Comparison of ENCODE assay signal across 17 cellular contexts in the genomic region with DNA sequence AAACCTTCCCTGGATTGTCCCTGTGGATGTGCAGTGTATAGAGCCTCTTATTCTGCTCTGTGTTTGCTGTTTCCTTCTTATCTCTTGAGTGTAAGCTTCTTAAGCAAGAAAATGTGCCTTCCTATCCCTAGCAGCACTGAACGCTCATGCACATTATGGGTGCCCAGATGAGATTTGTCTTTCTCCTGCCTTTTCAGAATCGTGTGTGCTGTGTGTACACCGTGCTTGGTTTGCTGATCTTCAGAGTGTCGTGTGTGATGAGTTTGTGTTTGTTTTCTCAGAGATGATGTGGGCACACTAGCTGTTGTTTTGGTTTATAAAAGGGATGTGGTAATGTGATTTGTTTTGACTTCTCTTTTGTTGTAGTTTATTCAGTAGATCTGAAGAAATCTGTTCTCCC. TPM values are rescaled to one million over a fixed set of nuclear protein-coding genes. Genes with fewer than 3 reads are reported as not detected.
DNase-seq lines count a peak whose midpoint lies in the region; ATAC-seq, FAIRE-seq and TF ChIP-seq lines count a peak whose summit lies in the region.
"Had no signal": no experiment of that assay in that cellular context is flagged by ENCODE, and none has a peak within 500 bp of the region (broad histone marks: within the 10 kb centered on the region; RNA-seq: fewer than 3 reads in every experiment).

No MANE protein-coding gene starts in this region.

- no peaks in the 10 kb centered on the region for H3K9me3 Mint-ChIP-seq in CD4-positive, alpha-beta T cell
- no peaks in the 10 kb centered on the region for H3K9me3 Mint-ChIP-seq in neural crest cell

- no peak overlapping the region for H3K27ac ChIP-seq in CD4-positive, alpha-beta T cell (ENCODE audit: low read depth, low read length)
- H3K27ac ChIP-seq in aorta (ENCODE audit: low read depth in 1 of 2, low read length in 2 of 2), result no peak overlapping the region
- H3K27ac ChIP-seq: BLaER1, epithelial cell of prostate, SJSA1 had no signal

- WGBS in aorta, 2 donors, result 84 to 85% methylated on average over 4 of the region's 4 CpGs

- no peaks in the 10 kb centered on the region for H3K36me3 Mint-ChIP-seq in CD4-positive, alpha-beta T cell (ENCODE audit: low read depth)
- H3K36me3 Mint-ChIP-seq in neural crest cell (ENCODE audit: low read depth), result no peaks in the 10 kb centered on the region

- H3K4me3 ChIP-seq in bronchial epithelial cell (ENCODE audit: low read depth, low read length) (no peak overlapping the region), aorta (ENCODE audit: low read length in 2 of 2) (no peak overlapping the region)
- H3K4me3 ChIP-seq: BLaER1, SJSA1 had no signal

- peak; percentile 96 for FAIRE-seq in bronchial epithelial cell (lab: Jason Lieb, UNC)
- FAIRE-seq: urothelium cell line had no signal

- peak overlapping the region; percentile 69 for H3K27ac Mint-ChIP-seq in CD4-positive, alpha-beta T cell
- H3K27ac Mint-ChIP-seq in neural crest cell (ENCODE audit: unreplicated experiment), result peak overlapping the region; percentile 87

- intact Hi-C loops in CD4-positive, alpha-beta T cell (cut with DNase I, micrococcal nuclease), result no loop called here
- intact Hi-C loops in aorta (cut with DNase I), result no loop called here

- peak; percentile 87 for ATAC-seq in CD4-positive, alpha-beta T cell (ENCODE audit: poor library complexity)
- ATAC-seq in aorta (ENCODE audit: low FRiP score) (no peak), GM18498 (IDR thresholded peaks at IDR 0.05; ENCODE audit: unreplicated experiment) (no peak)

- no peaks in the 10 kb centered on the region for H3K27me3 Mint-ChIP-seq in CD4-positive, alpha-beta T cell
- no peaks in the 10 kb centered on the region for H3K27me3 Mint-ChIP-seq in neural crest cell (ENCODE audit: low read depth)

- TF ChIP-seq CTCF in CD4-positive, alpha-beta T cell (IDR thresholded peaks at IDR 0.05), result no peak
- TF ChIP-seq CTCF in bronchial epithelial cell (IDR thresholded peaks at IDR 0.05; ENCODE audit: insufficient read depth, low read length, severe bottlenecking) (no peak), neural crest cell (conservative IDR thresholded peaks at IDR 0.05) (no peak)

- DNase-seq in CD4-positive, alpha-beta T cell, result no peak
- peak; percentile 47 for DNase-seq in NCI-H82 treated with DMSO at 0.1 percent for 48 hours (lab: John Stamatoyannopoulos, UW; ENCODE audit: unreplicated experiment)
- DNase-seq in bronchial epithelial cell (ENCODE audit: low read depth), result no peak
- DNase-seq in neural crest cell (ENCODE audit: low read depth, low spot score), result no peak
- DNase-seq in aorta, result no peak
- no peak for DNase-seq in dermis blood vessel endothelial cell
- DNase-seq in NCI-H1105 (lab: John Stamatoyannopoulos, UW), result no peak
- DNase-seq: central memory CD4-positive, alpha-beta T cell; EL; NCI-H2171 had no signal

- H3K4me3 Mint-ChIP-seq in CD4-positive, alpha-beta T cell, result peak overlapping the region; percentile 64
- H3K4me3 Mint-ChIP-seq in neural crest cell, result no peak overlapping the region

- CTCF ChIA-PET in CD4-positive, alpha-beta T cell (lab: Charles Lee), result interaction anchor here (1.1 kb wide), 1 partner anchor 15 kb away, joined by 3 read pairs; no protein-coding TSS in a partner anchor

- H3K9me3 ChIP-seq in CD4-positive, alpha-beta T cell (ENCODE audit: control insufficient read depth, low read length), result no peaks in the 10 kb centered on the region
- H3K9me3 ChIP-seq in aorta (ENCODE audit: control insufficient read depth, low read length), result peaks cover 1% of the 10 kb centered on the region
- H3K9me3 ChIP-seq: BLaER1, SJSA1 had no signal

- H3K4me1 Mint-ChIP-seq in CD4-positive, alpha-beta T cell (ENCODE audit: low read depth), result peaks cover 31% of the 10 kb centered on the region
- H3K4me1 Mint-ChIP-seq in neural crest cell, result peaks cover 4% of the 10 kb centered on the region

- no peaks in the 10 kb centered on the region for H3K4me1 ChIP-seq in aorta (ENCODE audit: control insufficient read depth in 1 of 2, insufficient read depth in 2 of 2, low read length in 2 of 2)
- H3K4me1 ChIP-seq: SJSA1 had no signal

- no peaks in the 10 kb centered on the region for H3K27me3 ChIP-seq in CD4-positive, alpha-beta T cell (ENCODE audit: control insufficient read depth, insufficient read depth, low read length)
- peaks cover 1% of the 10 kb centered on the region for H3K27me3 ChIP-seq in bronchial epithelial cell (ENCODE audit: control insufficient read depth, insufficient read depth, low read length)
- H3K27me3 ChIP-seq in aorta (ENCODE audit: control insufficient read depth in 1 of 2, insufficient read depth in 2 of 2, low read length in 1 of 2), result no peaks in the 10 kb centered on the region
- H3K27me3 ChIP-seq: BLaER1 had no signal

- no peaks in the 10 kb centered on the region for H3K36me3 ChIP-seq in bronchial epithelial cell (ENCODE audit: control insufficient read depth, insufficient read depth, low read length)
- H3K36me3 ChIP-seq in aorta (ENCODE audit: control insufficient read depth in 1 of 2, insufficient read depth in 2 of 2, low read length in 1 of 2), result no peaks in the 10 kb centered on the region
- H3K36me3 ChIP-seq: SJSA1 had no signal

- POLR2A ChIA-PET in CD4-positive, alpha-beta T cell (lab: Charles Lee), result interaction anchor here (0.8 to 6.9 kb wide), 7 partner anchors 11 to 420 kb away, joined by 3 to 84 read pairs (median 6); partner anchors contain the start of genes GPR171 and SIAH2

RNA-seq across cellular contexts. Expression of gene GPR171, which starts 19.8 kb away (rescaled TPM):
- 10 to 100 TPM in 1 of 2 experiments, 1 to 10 TPM in 1; 9.7 to 16.7 TPM for total RNA-seq in CD4-positive, alpha-beta T cell
- total RNA-seq in bronchial epithelial cell (not detected in 2 replicates), neural crest cell (not detected in 2 replicates), aorta (1 to 10 TPM in 1 of 2 donors, under 1 TPM in 1; 0.96 to 1.2 TPM), dermis blood vessel endothelial cell (not detected in 2 replicates)
- 1 to 10 TPM in 1 of 2 donors, not detected in 1; 1.0 TPM for polyA plus RNA-seq in aorta
- total RNA-seq: kidney epithelial cell, pulmonary artery endothelial cell, SJSA1 had no signal

Comparison
In these comparisons a context has a peak if more than half of its experiments do, and no peak if none do; other contexts are left out.
1. RNA of gene GPR171, which starts 19.8 kb away (total RNA-seq): 9.7 to 16.7 TPM in CD4-positive, alpha-beta T cell; 0.96 to 1.2 TPM in aorta, not detected in bronchial epithelial cell, not detected in neural crest cell and not detected in dermis blood vessel endothelial cell; every median in the first group is over 4 times any median in the second.